In genomic region chr17:7384489-7385081, GRCh38 we compare ENCODE assay signal across 8 cellular contexts. TPM values are rescaled to one million over a fixed set of nuclear protein-coding genes. Genes with fewer than 3 reads are reported as not detected.
DNase-seq lines count a peak whose midpoint lies in the region; ATAC-seq and TF ChIP-seq lines count a peak whose summit lies in the region.

No MANE protein-coding gene starts in this region.

- TF ChIP-seq POLR2A in body of pancreas (IDR thresholded peaks at IDR 0.05), result no peak

- POLR2A ChIA-PET in AG04449 (lab: Yijun Ruan, JAX), result interaction anchor here (0.8 to 1.6 kb wide), 3 partner anchors 10 to 19 kb away, joined by 3 read pairs; partner anchors contain the start of genes PLSCR3 and TMEM256

- H3K4me1 Mint-ChIP-seq in naive B cell, result peaks cover 14 to 16% (median 16%) of the 10 kb centered on the region in 3 donors

- no peaks in the 10 kb centered on the region for H3K9me3 ChIP-seq in body of pancreas

- peak overlapping the region; percentile 74 to 91 (median 83) for H3K4me3 Mint-ChIP-seq in naive B cell

- H3K36me3 Mint-ChIP-seq in naive B cell, result no peaks in the 10 kb centered on the region

- no peak for TF ChIP-seq CTCF in AG04449 (IDR thresholded peaks at IDR 0.05; ENCODE audit: insufficient read depth, low read length, missing control alignments)
- no peak for TF ChIP-seq CTCF in brain microvascular endothelial cell (IDR thresholded peaks at IDR 0.05; ENCODE audit: low read depth, low read length, missing control alignments)
- TF ChIP-seq CTCF in omental fat pad (IDR thresholded peaks at IDR 0.05), result no peak
- no peak for TF ChIP-seq CTCF in body of pancreas (IDR thresholded peaks at IDR 0.05)

- H3K27me3 ChIP-seq in H7 (ENCODE audit: control insufficient read depth, insufficient read depth, low read length) (peaks cover 46% of the 10 kb centered on the region), brain microvascular endothelial cell (replicated peaks) (peaks cover 20% of the 10 kb centered on the region), body of pancreas (no peaks in the 10 kb centered on the region)

- no peak overlapping the region for H3K27ac ChIP-seq in brain microvascular endothelial cell
- no peak overlapping the region for H3K27ac ChIP-seq in body of pancreas

- DNase-seq in AG04449 (ENCODE audit: low read depth, low spot score), result no peak
- no peak for DNase-seq in H7
- no peak for DNase-seq in brain microvascular endothelial cell
- no peak for DNase-seq in naive B cell
- no peak for DNase-seq in hippocampal formation (lab: John Stamatoyannopoulos, UW)
- no peak for DNase-seq in omental fat pad (ENCODE audit: low spot score)
- no peak for DNase-seq in body of pancreas
- no peak for DNase-seq in SKM-1 treated with dmso at 0.1 percent for 144 hours (lab: John Stamatoyannopoulos, UW; ENCODE audit: unreplicated experiment)

- ATAC-seq in naive B cell (ENCODE audit: low read depth in 2 of 2) (no peak), omental fat pad (ENCODE audit: low FRiP score) (no peak), body of pancreas (no peak)

- H3K9me3 Mint-ChIP-seq in naive B cell, result no peaks in the 10 kb centered on the region

- H3K36me3 ChIP-seq in H7 (replicated peaks; ENCODE audit: control insufficient read depth, insufficient read depth, low read length), result peaks cover 6% of the 10 kb centered on the region
- peaks cover 11% of the 10 kb centered on the region for H3K36me3 ChIP-seq in brain microvascular endothelial cell (replicated peaks)
- H3K36me3 ChIP-seq in body of pancreas (replicated peaks in 1 of 2; ENCODE audit: insufficient read depth in 1 of 2, low read depth in 2 of 2), result peaks cover 0 to 6% of the 10 kb centered on the region in 2 donors

- CTCF ChIA-PET in AG04449 (lab: Yijun Ruan, JAX), result interaction anchor here (1.2 to 1.7 kb wide), 2 partner anchors 9 to 28 kb away, joined by 4 to 8 read pairs; partner anchors contain the start of gene PLSCR3

- H3K4me3 ChIP-seq in AG04449 (ENCODE audit: low read depth, low read length) (peak overlapping the region; percentile 52), H7 (ENCODE audit: insufficient read depth, low read depth, low read length) (peak overlapping the region; percentile 49), brain microvascular endothelial cell (ENCODE audit: low read depth, low read length) (peak overlapping the region; percentile 42), body of pancreas (no peak overlapping the region)

- peaks cover 26 to 31% (median 30%) of the 10 kb centered on the region in 3 donors for H3K27me3 Mint-ChIP-seq in naive B cell

- intact Hi-C loops in body of pancreas (cut with DNase I), result no loop called here

- peak overlapping the region in 4 of 6 donors; percentile 64 to 93 (median 80) for H3K27ac Mint-ChIP-seq in naive B cell

- in situ Hi-C loops in brain microvascular endothelial cell (cut with HindIII; ENCODE audit: low pct_ligation_motif_present, low sequenced_read_pairs), result no loop called here

- WGBS in body of pancreas, 2 donors, result 88 to 90% methylated on average over 14 to 23 of the region's 23 CpGs

- H3K4me1 ChIP-seq in body of pancreas, result peaks cover 24% of the 10 kb centered on the region

RNA-seq across cellular contexts. Expression of gene TNK1, which starts 3.7 kb away (rescaled TPM):
- total RNA-seq in H7 (2014; rRNA removed; shearing (Covaris generic)), result 7.0 and 8.9 TPM in 2 replicates
- polyA plus RNA-seq in naive B cell (ENCODE audit: low read depth in 6 of 6), result 1 to 10 TPM; 1.2 to 4.2 (median 2.5) TPM
- total RNA-seq in omental fat pad (10 to 100 TPM in 1 of 4 donors, 1 to 10 TPM in 2, under 1 TPM in 1; 0.95 to 13.5 (median 5.2) TPM), body of pancreas (10 to 100 TPM; 12.7 to 15.8 TPM)

RNA-seq across cellular contexts. Expression of gene PLSCR3, which starts 9.7 kb away (rescaled TPM):
- total RNA-seq in H7 (2014; rRNA removed; shearing (Covaris generic)), result 26.5 and 27.8 TPM in 2 replicates
- 10 to 100 TPM; 43.1 to 73.4 (median 59.1) TPM for polyA plus RNA-seq in naive B cell (ENCODE audit: low read depth in 6 of 6)
- total RNA-seq in omental fat pad (10 to 100 TPM; 11.1 to 16.9 (median 16.6) TPM), body of pancreas (10 to 100 TPM; 13.2 to 15.8 TPM)

RNA-seq across cellular contexts. Expression of gene TMEM256, which starts 19.3 kb away (rescaled TPM):
- total RNA-seq in H7 (2014; rRNA removed; shearing (Covaris generic)), result 280 and 385 TPM in 2 replicates
- 10 to 100 TPM; 73.4 to 90.2 (median 81.3) TPM for polyA plus RNA-seq in naive B cell (ENCODE audit: low read depth in 6 of 6)
- total RNA-seq in omental fat pad (10 to 100 TPM; 45.8 to 98.2 (median 83.2) TPM), body of pancreas (10 to 100 TPM; 14.5 to 21.8 TPM)

RNA-seq across cellular contexts. Expression of gene NLGN2, which starts 23.1 kb away (rescaled TPM):
- total RNA-seq in H7 (2014; rRNA removed; shearing (Covaris generic)), result 11.6 and 15.7 TPM in 2 replicates
- not detected for polyA plus RNA-seq in naive B cell (ENCODE audit: low read depth in 6 of 6)
- total RNA-seq in omental fat pad (1 to 10 TPM; 6.1 to 8.8 (median 8.1) TPM), body of pancreas (1 to 10 TPM; 5.2 to 6.3 TPM)

RNA-seq across cellular contexts. Expression of gene TMEM95, which starts 29.6 kb away (rescaled TPM):
- not detected in 2 replicates for total RNA-seq in H7 (2014; rRNA removed; shearing (Covaris generic))
- polyA plus RNA-seq in naive B cell (ENCODE audit: low read depth in 6 of 6), result not detected
- not detected for total RNA-seq in omental fat pad
- total RNA-seq in body of pancreas, result not detected

Comparison
In these comparisons a context has a peak if more than half of its experiments do, and no peak if none do; other contexts are left out.
1. H3K4me3 ChIP-seq: peak in AG04449 (single experiment), H7 (single experiment) and brain microvascular endothelial cell (single experiment); none in body of pancreas (0 of 2).